In the genomic region with DNA sequence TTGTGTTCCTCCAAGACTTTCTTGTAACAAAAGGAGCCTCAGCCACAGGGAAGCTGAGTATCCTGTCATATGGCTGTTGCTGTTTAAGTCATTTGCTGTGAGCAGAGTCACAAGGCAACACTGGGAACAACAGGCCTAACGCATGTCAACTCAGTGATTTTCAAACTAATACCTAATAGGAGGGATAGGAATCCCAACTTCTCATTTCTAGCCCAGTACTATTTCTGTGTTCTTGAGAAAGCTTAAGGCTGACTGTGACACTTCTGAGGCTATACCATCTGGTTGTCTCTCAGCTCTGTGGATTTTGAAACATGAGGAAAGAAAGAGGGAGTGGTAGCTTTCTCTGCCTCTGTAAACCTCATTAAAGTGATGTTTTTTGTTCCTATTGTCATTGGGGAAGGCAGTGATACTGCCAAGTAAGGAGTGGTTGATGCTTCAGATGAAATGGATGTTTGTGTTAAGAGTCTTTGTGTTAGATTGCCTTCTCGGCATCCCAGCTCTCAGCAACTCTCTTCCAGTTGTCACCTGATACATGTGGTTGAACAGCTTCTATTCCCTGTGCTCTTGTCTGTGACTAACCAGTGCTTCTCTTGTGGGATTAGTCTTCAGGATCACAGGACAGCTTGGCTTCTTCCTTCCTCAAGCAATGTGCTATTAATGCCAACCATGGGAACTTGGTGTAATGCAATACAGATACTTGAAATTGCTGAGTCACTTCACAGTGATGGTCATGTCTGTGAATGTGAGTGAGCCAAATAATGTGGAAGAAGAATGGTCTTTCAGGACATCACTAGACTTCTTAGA, we compare ENCODE assay signal across 8 cellular contexts.
A peak's percentile ranks its signal among the peaks of the same experiment; 100 is the strongest.
DNase-seq lines count a peak whose midpoint lies in the region; ATAC-seq lines count a peak whose summit lies in the region.

No MANE protein-coding gene starts in this region.

- H3K27me3 Mint-ChIP-seq in dendritic cell treated with granulocyte-macrophage colony-stimulating factor and Interleukin-4, amounts not matched to agents 40 ng/mL and 50 ng/mL, for 4 days = peaks cover 3% of the 10 kb centered on the region
- H3K27me3 Mint-ChIP-seq in naive thymus-derived CD4-positive, alpha-beta T cell = no peaks in the 10 kb centered on the region

- no peaks in the 10 kb centered on the region for H3K4me1 ChIP-seq in naive thymus-derived CD4-positive, alpha-beta T cell (ENCODE audit: control insufficient read depth in 2 of 2, insufficient read depth in 2 of 2, low read length in 2 of 2)

- DNase-seq in DMS79 treated with DMSO at 0.1 percent for 48 hours (lab: John Stamatoyannopoulos, UW) (peak; percentile 25), NCI-H2196 treated with DMSO at 0.1 percent for 48 hours (lab: John Stamatoyannopoulos, UW; ENCODE audit: unreplicated experiment) (peak; percentile 73)
- no peak for DNase-seq in naive thymus-derived CD4-positive, alpha-beta T cell

- CTCF ChIA-PET in naive thymus-derived CD4-positive, alpha-beta T cell (lab: Charles Lee) = interaction anchor here (1.2 kb wide), 1 partner anchor 66 kb away, joined by 3 read pairs; no protein-coding TSS in a partner anchor

- peak; percentile 68 for ATAC-seq in naive thymus-derived CD4-positive, alpha-beta T cell
- no peak for ATAC-seq in HG03460 (IDR thresholded peaks at IDR 0.05; ENCODE audit: unreplicated experiment)
- ATAC-seq in GM19328 (IDR thresholded peaks at IDR 0.05; ENCODE audit: unreplicated experiment) = no peak
- no peak for ATAC-seq in HG02852 (IDR thresholded peaks at IDR 0.05; ENCODE audit: unreplicated experiment)
- ATAC-seq in HG02642 (IDR thresholded peaks at IDR 0.05; ENCODE audit: poor library complexity, unreplicated experiment) = no peak

- H3K27ac ChIP-seq in naive thymus-derived CD4-positive, alpha-beta T cell (ENCODE audit: low read depth, low read length) = no peak overlapping the region

- no peak overlapping the region for H3K4me3 Mint-ChIP-seq in dendritic cell treated with granulocyte-macrophage colony-stimulating factor and Interleukin-4, amounts not matched to agents 40 ng/mL and 50 ng/mL, for 4 days
- H3K4me3 Mint-ChIP-seq in naive thymus-derived CD4-positive, alpha-beta T cell = no peak overlapping the region

- no peak overlapping the region for H3K4me3 ChIP-seq in naive thymus-derived CD4-positive, alpha-beta T cell (ENCODE audit: low read length)

- peak overlapping the region; percentile 93 for H3K27ac Mint-ChIP-seq in dendritic cell treated with granulocyte-macrophage colony-stimulating factor and Interleukin-4, amounts not matched to agents 40 ng/mL and 50 ng/mL, for 4 days
- peak overlapping the region in 1 of 9 donors; percentile 33 for H3K27ac Mint-ChIP-seq in naive thymus-derived CD4-positive, alpha-beta T cell

- H3K9me3 ChIP-seq in naive thymus-derived CD4-positive, alpha-beta T cell (ENCODE audit: control insufficient read depth in 2 of 3, low read length in 3 of 3) = no peaks in the 10 kb centered on the region

- no peaks in the 10 kb centered on the region for H3K36me3 ChIP-seq in naive thymus-derived CD4-positive, alpha-beta T cell (ENCODE audit: control insufficient read depth in 2 of 3, insufficient read depth in 3 of 3, low read length in 3 of 3)

- intact Hi-C loops in dendritic cell treated with granulocyte-macrophage colony-stimulating factor and Interleukin-4, amounts not matched to agents 40 ng/mL and 50 ng/mL, for 4 days (cut with micrococcal nuclease) = loop anchor here (1.0 to 5.0 kb wide), 2 partner anchors 48 to 167 kb away; a partner anchor contains a TSS
- intact Hi-C loops in naive thymus-derived CD4-positive, alpha-beta T cell (cut with micrococcal nuclease) = no loop called here

- no peaks in the 10 kb centered on the region for H3K9me3 Mint-ChIP-seq in dendritic cell treated with granulocyte-macrophage colony-stimulating factor and Interleukin-4, amounts not matched to agents 40 ng/mL and 50 ng/mL, for 4 days
- peaks cover 0 to 8% (median 0%) of the 10 kb centered on the region in 11 donors for H3K9me3 Mint-ChIP-seq in naive thymus-derived CD4-positive, alpha-beta T cell

- POLR2A ChIA-PET in naive thymus-derived CD4-positive, alpha-beta T cell (lab: Charles Lee) = no interaction called here

- peaks cover 52% of the 10 kb centered on the region for H3K4me1 Mint-ChIP-seq in dendritic cell treated with granulocyte-macrophage colony-stimulating factor and Interleukin-4, amounts not matched to agents 40 ng/mL and 50 ng/mL, for 4 days (ENCODE audit: low read depth)
- H3K4me1 Mint-ChIP-seq in naive thymus-derived CD4-positive, alpha-beta T cell = peaks cover 0 to 8% (median 2%) of the 10 kb centered on the region in 7 donors

- no peaks in the 10 kb centered on the region for H3K27me3 ChIP-seq in naive thymus-derived CD4-positive, alpha-beta T cell (ENCODE audit: control insufficient read depth in 2 of 2, insufficient read depth in 2 of 2, low read length in 2 of 2)

- no peaks in the 10 kb centered on the region for H3K36me3 Mint-ChIP-seq in dendritic cell treated with granulocyte-macrophage colony-stimulating factor and Interleukin-4, amounts not matched to agents 40 ng/mL and 50 ng/mL, for 4 days (ENCODE audit: low read depth)
- peaks cover 0 to 1% (median 0%) of the 10 kb centered on the region in 5 donors for H3K36me3 Mint-ChIP-seq in naive thymus-derived CD4-positive, alpha-beta T cell

Comparison
In these comparisons a context has a peak if more than half of its experiments do, and no peak if none do; other contexts are left out.
1. DNase-seq: peak in DMS79 treated with DMSO at 0.1 percent for 48 hours (single experiment) and NCI-H2196 treated with DMSO at 0.1 percent for 48 hours (single experiment); none in naive thymus-derived CD4-positive, alpha-beta T cell (0 of 9).